In genomic region chr17:58084317-58084981, GRCh38 we compare ENCODE assay signal across 8 cellular contexts. TPM values are rescaled to one million over a fixed set of nuclear protein-coding genes. Genes with fewer than 3 reads are reported as not detected.
DNase-seq lines count a peak whose midpoint lies in the region; ATAC-seq, FAIRE-seq and TF ChIP-seq lines count a peak whose summit lies in the region.

No MANE protein-coding gene starts in this region.

- RAD21 ChIA-PET in GM12878 (lab: Charles Lee; ENCODE audit: unreplicated experiment): interaction anchor here (2.3 kb wide), 1 partner anchor 77 kb away, joined by 8 read pairs; the partner anchor contains the start of gene SRSF1

- H3K4me1 ChIP-seq in SK-N-SH (ENCODE audit: control insufficient read depth in 1 of 2, insufficient read depth in 2 of 2, low read depth in 1 of 2, low read length in 1 of 2) (peaks cover 18 to 35% of the 10 kb centered on the region in 2 experiments), GM12878 (ENCODE audit: control insufficient read depth, insufficient read depth, low read length) (peaks cover 15% of the 10 kb centered on the region)

- no peak for TF ChIP-seq POLR2A in GM12878 (IDR thresholded peaks at IDR 0.05; ENCODE audit: low read depth, low read length)

- H3F3A ChIP-seq in SK-N-SH (replicated peaks; ENCODE audit: insufficient read depth): no peaks in the 10 kb centered on the region

- peaks cover 61% of the 10 kb centered on the region for H3K79me2 ChIP-seq in SK-N-SH (ENCODE audit: insufficient read depth)
- peaks cover 40% of the 10 kb centered on the region for H3K79me2 ChIP-seq in GM12878 (ENCODE audit: control insufficient read depth, insufficient read depth, low read length)

- H3K36me3 ChIP-seq in SK-N-SH (replicated peaks in 1 of 2; ENCODE audit: control insufficient read depth in 1 of 2, insufficient read depth in 2 of 2, low read length in 1 of 2) (peaks cover 43 to 44% of the 10 kb centered on the region in 2 experiments), GM12878 (ENCODE audit: control insufficient read depth in 2 of 2, insufficient read depth in 2 of 2, low read length in 1 of 2) (peaks cover 2 to 30% of the 10 kb centered on the region in 2 experiments; a peak in 2 of 4 replicates)

- POLR2A ChIA-PET in SK-N-SH (lab: Yijun Ruan, JAX): interaction anchor here (0.7 to 4.8 kb wide), 7 partner anchors 30 to 545 kb away, joined by 3 to 40 read pairs (median 5); partner anchors contain the start of genes MRPS23 and SRSF1
- POLR2A ChIA-PET in GM12878 (lab: Charles Lee): interaction anchor here (0.7 to 2.4 kb wide), 2 partner anchors 78 to 101 kb away, joined by 3 to 21 read pairs; partner anchors contain the start of gene SRSF1

- DNase-seq in Daoy (ENCODE audit: low read depth) (peak; percentile 30), HuH-7 (ENCODE audit: low spot score) (peak; percentile 71), SK-N-SH (peak; percentile 67), GM12878 (ENCODE audit: low read depth, low spot score) (peak; percentile 19), iPS-NIHi11 (ENCODE audit: low spot score) (peak; percentile 57), retina (no peak)
- peak; percentile 32 for DNase-seq in stimulated activated CD4-positive, alpha-beta T cell treated with anti-CD3 and anti-CD28 coated beads, Interleukin-12 subunit alpha, Interleukin-12 subunit beta, amount 100 ng/mL, for 4 hours

- H3K9me3 ChIP-seq in SK-N-SH (no peaks in the 10 kb centered on the region), GM12878 (replicated peaks; ENCODE audit: control insufficient read depth, insufficient read depth, low read length) (no peaks in the 10 kb centered on the region)

- H3K9me2 ChIP-seq in SK-N-SH: no peaks in the 10 kb centered on the region

- TSS peak; percentile 62 for BruUV-seq in GM12878 (replicated peaks; lab: Mats Ljungman, UMichigan)

- WGBS in SK-N-SH (ENCODE audit: low lambda C conversion rate): 3% methylated on average over 7 of the region's 7 CpGs
- WGBS in GM12878 (ENCODE audit: insufficient coverage, insufficient replicate concordance, low lambda C conversion rate, missing lambda C conversion rate): 3% methylated on average over 7 of the region's 7 CpGs

- TF ChIP-seq EP300 in SK-N-SH (IDR thresholded peaks at IDR 0.05; ENCODE audit: borderline replicate concordance in 1 of 2, low read depth in 1 of 2, low read length in 1 of 2) (no peak), GM12878 (IDR thresholded peaks at IDR 0.05; ENCODE audit: borderline replicate concordance in 1 of 2, control insufficient read depth in 1 of 2, low read depth in 2 of 2, low read length in 2 of 2) (no peak)

- H3K4me3 ChIP-seq in SK-N-SH (ENCODE audit: low read depth in 2 of 2, low read length in 1 of 2) (peak overlapping the region; percentile 95 to 99), GM12878 (peak overlapping the region; percentile 78)

- SMC1A ChIA-PET in GM12878 (lab: Charles Lee; ENCODE audit: uncharacterized antibody, unreplicated experiment): interaction anchor here (1.2 to 1.7 kb wide), 2 partner anchors 77 to 85 kb away, joined by 3 to 5 read pairs; partner anchors contain the start of gene SRSF1

- peak; percentile 88 for FAIRE-seq in GM12878 (lab: Jason Lieb, UNC)

- H3K9ac ChIP-seq in SK-N-SH (peak overlapping the region; percentile 88), GM12878 (ENCODE audit: control insufficient read depth, insufficient read depth, low read length) (peak overlapping the region; percentile 85)

- H3K27ac ChIP-seq in SK-N-SH (ENCODE audit: low read depth in 2 of 2, low read length in 1 of 2) (peak overlapping the region; percentile 48 to 91; a peak in 2 of 4 replicates), GM12878 (ENCODE audit: control insufficient read depth, insufficient read depth) (peak overlapping the region; percentile 76)

- CTCF ChIA-PET in SK-N-SH (lab: Yijun Ruan, JAX) (interaction anchor here (0.7 to 5.5 kb wide), 10 partner anchors 11 to 226 kb away, joined by 3 to 26 read pairs (median 3); partner anchors contain the start of gene SRSF1), GM12878 (lab: Yijun Ruan, JAX) (interaction anchor here (0.8 to 2.7 kb wide), 2 partner anchors 84 to 89 kb away, joined by 4 to 15 read pairs; no protein-coding TSS in a partner anchor)

- intact Hi-C loops in GM12878 (cut with micrococcal nuclease; ENCODE audit: unreplicated experiment): loop anchor here (10.0 kb wide), 1 partner anchor 230 kb away; the partner anchor contains the start of gene MRPS23

- H4K20me1 ChIP-seq in SK-N-SH (ENCODE audit: insufficient read depth) (peaks cover 60% of the 10 kb centered on the region), GM12878 (ENCODE audit: control insufficient read depth, insufficient read depth) (peaks cover 15% of the 10 kb centered on the region)

- ATAC-seq in GM12878 (peak; percentile 63), HG03439 (IDR thresholded peaks at IDR 0.05; ENCODE audit: unreplicated experiment) (no peak)

- H2AFZ ChIP-seq in SK-N-SH (ENCODE audit: low read depth): no peak overlapping the region
- H2AFZ ChIP-seq in GM12878 (ENCODE audit: control insufficient read depth, low read depth, low read length): peak overlapping the region; percentile 1; the same call in 1 of the 2 replicates

- in situ Hi-C loops in GM12878 (cut with MboI): no loop called here

- no peaks in the 10 kb centered on the region for H3K27me3 ChIP-seq in SK-N-SH (ENCODE audit: insufficient read depth)
- peaks cover 0 to 4% of the 10 kb centered on the region in 2 experiments; a peak in 1 of 4 replicates for H3K27me3 ChIP-seq in GM12878 (replicated peaks in 1 of 2; ENCODE audit: control insufficient read depth in 2 of 2, insufficient read depth in 2 of 2, low read length in 1 of 2)

- TF ChIP-seq CTCF in SK-N-SH (IDR thresholded peaks at IDR 0.05): peak; percentile 54
- TF ChIP-seq CTCF in GM12878 (IDR thresholded peaks at IDR 0.05 in 2 of 3, conservative IDR thresholded peaks at IDR 0.05 in 1 of 3; ENCODE audit: control insufficient read depth in 2 of 3, extremely low read depth in 1 of 3, insufficient read depth in 1 of 3, low read depth in 3 of 3, low read length in 3 of 3): peak; percentile 46 to 59 (median 57)

- peak; percentile 32; the same call in 1 of the 2 replicates for TF ChIP-seq RAD21 in SK-N-SH (IDR thresholded peaks at IDR 0.05; ENCODE audit: low read length)
- peak; percentile 37 for TF ChIP-seq RAD21 in GM12878 (IDR thresholded peaks at IDR 0.05; ENCODE audit: insufficient read depth, low read depth, low read length)

- H3K4me2 ChIP-seq in SK-N-SH (peak overlapping the region; percentile 99), GM12878 (ENCODE audit: control insufficient read depth, insufficient read depth) (peak overlapping the region; percentile 96)

TF ChIP-seq in SK-N-SH, 30 proteins besides CTCF, POLR2A, EP300 and RAD21 (continues in another document):
- peak; percentile 19; the same call in 1 of the 2 replicates for TF ChIP-seq SMC3 (IDR thresholded peaks at IDR 0.05; ENCODE audit: low read depth, low read length)
- peak; percentile 66 for TF ChIP-seq CHD2 (IDR thresholded peaks at IDR 0.05; ENCODE audit: low read length, partially characterized antibody)
- TF ChIP-seq SIN3A (IDR thresholded peaks at IDR 0.05; ENCODE audit: borderline replicate concordance, low read depth, low read length): no peak
- TF ChIP-seq USF2 (IDR thresholded peaks at IDR 0.05; ENCODE audit: borderline replicate concordance, low read depth, low read length): no peak
- no peak for TF ChIP-seq GABPA (IDR thresholded peaks at IDR 0.05; ENCODE audit: low read depth)

TF ChIP-seq in GM12878, 131 proteins besides CTCF, POLR2A, EP300 and RAD21 (continues in another document):
- TF ChIP-seq REST (IDR thresholded peaks at IDR 0.05; ENCODE audit: low read depth, low read length): peak; percentile 76; the same call in 1 of the 2 replicates

RNA-seq across cellular contexts. Expression of gene DYNLL2, which starts 1.2 kb away (rescaled TPM):
- 5.5 and 8.8 TPM in 2 replicates for total RNA-seq in Daoy (2014; rRNA removed; shearing (Covaris generic))
- polyA plus RNA-seq in SK-N-SH (2012; rRNA removed) (27.0 and 27.4 TPM in 2 replicates), GM12878 (2011; rRNA removed) (11.3 and 11.6 TPM in 2 replicates), GM12878 (2014; fragmentation: Illumina TruSeq; extraction: Trizol) (19.2 TPM in 2 replicates), GM12878 (2014; fragmentation: Nextera tagmentation; extraction: Ambion mirVana) (1 to 10 TPM; 1.9 to 2.8 TPM), GM12878 (2014; rRNA removed) (16.1 and 18.2 TPM in 2 replicates), GM12878 (2016; fragmentation: Nextera tagmentation; extraction: Ambion mirVana) (under 1 TPM; 0.62 to 0.74 TPM)
- polyA plus RNA-seq in SK-N-SH (2012; cell fraction: cytosol; rRNA removed): 29.3 TPM in 2 replicates
- polyA plus RNA-seq in SK-N-SH (2012; cell fraction: nucleus; rRNA removed): 17.1 and 23.7 TPM in 2 replicates
- total RNA-seq in GM12878 (2013; cell fraction: nucleolus; rRNA removed): 5.0 and 5.3 TPM in 2 replicates
- total RNA-seq in GM12878 (2014; rRNA removed) (10.4 and 12.1 TPM in 2 replicates), GM12878 (2014; rRNA removed; fragmentation: Illumina TruSeq; extraction: Trizol) (7.5 and 7.7 TPM in 2 replicates), GM12878 (2021) (18.9 TPM in 2 replicates)
- polyA plus RNA-seq in GM12878 (2011; ENCODE audit: low read depth): 14.0 TPM
- polyA plus RNA-seq in GM12878 (2011; cell fraction: cytosol; rRNA removed): 9.2 and 9.5 TPM in 2 replicates
- polyA plus RNA-seq in GM12878 (2011; cell fraction: nucleus; rRNA removed): 5.2 and 6.1 TPM in 2 replicates
- polyA plus RNA-seq in GM12878 (2012): 17.1 and 27.6 TPM in 2 replicates
- 8.1 and 8.6 TPM in 2 replicates for polyA minus RNA-seq in GM12878 (2011; rRNA and poly(A)+ RNA removed)
- polyA minus RNA-seq in GM12878 (2011; cell fraction: cytosol; rRNA and poly(A)+ RNA removed): 2.8 and 4.0 TPM in 2 replicates
- 3.9 and 5.5 TPM in 2 replicates for polyA minus RNA-seq in GM12878 (2011; cell fraction: nucleus; rRNA and poly(A)+ RNA removed)
